Comparison of ENCODE assay signal across 9 cellular contexts in the genomic region with DNA sequence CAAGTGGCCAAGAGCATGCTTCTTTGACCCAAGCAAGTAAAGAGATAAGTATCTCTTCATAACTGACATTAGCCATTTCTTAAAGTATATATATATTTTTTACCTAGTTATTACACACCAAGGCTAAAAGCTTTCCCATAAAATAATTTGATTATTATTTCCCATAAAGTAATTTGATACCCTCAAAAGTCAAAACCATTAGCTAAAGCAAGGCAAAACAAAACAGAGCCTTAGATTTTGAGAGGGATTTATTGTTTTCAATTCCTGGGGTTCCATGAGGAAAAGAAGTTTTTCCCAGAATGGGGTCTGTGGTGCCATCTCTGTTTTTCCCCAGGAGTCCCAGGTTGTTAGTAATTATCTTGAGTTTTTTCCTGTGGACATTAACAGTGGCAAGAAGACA.
"Had no signal": no experiment of that assay in that cellular context is flagged by ENCODE, and none has a peak within 500 bp of the region (broad histone marks: within the 10 kb centered on the region; RNA-seq: fewer than 3 reads in every experiment).

No MANE protein-coding gene starts in this region.

- H3K4me2 ChIP-seq: GM23338 had no signal

- ATAC-seq: GM23338, HCT116 had no signal

- H3K27ac ChIP-seq: GM23248 had no signal

- DNase-seq: GM23248, GOT3, H7, H9, HCEC 1CT, HFFc6 had no signal

- H3K4me1 ChIP-seq: HAP-1 had no signal

- H2AFZ ChIP-seq: GM23248, GM23338 had no signal

- H3K9ac ChIP-seq: GM23248 had no signal

- H3K4me3 ChIP-seq: GM23248, GM23338, HAP-1 had no signal

- H3K36me3 ChIP-seq: HAP-1 had no signal
